In genomic region chr4:48680848-48681568, GRCh38 we compare ENCODE assay signal across 20 cellular contexts.
DNase-seq lines count a peak whose midpoint lies in the region; ATAC-seq and TF ChIP-seq lines count a peak whose summit lies in the region.
"Had no signal": no experiment of that assay in that cellular context is flagged by ENCODE, and none has a peak within 500 bp of the region (broad histone marks: within the 10 kb centered on the region; RNA-seq: fewer than 3 reads in every experiment).

No MANE protein-coding gene starts in this region.

- H3K27me3 ChIP-seq in HCT116 (ENCODE audit: insufficient read depth, low read length) (no peaks in the 10 kb centered on the region), Peyer's patch (no peaks in the 10 kb centered on the region), stomach (no peaks in the 10 kb centered on the region), Karpas-422 (ENCODE audit: low read length) (no peaks in the 10 kb centered on the region)
- H3K27me3 ChIP-seq: cardiac muscle cell, gastroesophageal sphincter, testis had no signal

- ATAC-seq in HCT116 (no peak), left lobe of liver (peak; percentile 63), GM21526 (IDR thresholded peaks at IDR 0.05; ENCODE audit: low FRiP score, unreplicated experiment) (no peak), HG03135 (IDR thresholded peaks at IDR 0.05; ENCODE audit: unreplicated experiment) (no peak)
- ATAC-seq: gastroesophageal sphincter had no signal

- TF ChIP-seq POLR2A in HCT116 (IDR thresholded peaks at IDR 0.05; ENCODE audit: borderline replicate concordance, extremely low read depth, insufficient read depth, insufficient read length) (no peak), Peyer's patch (IDR thresholded peaks at IDR 0.05) (peak; percentile 26 to 38), stomach (IDR thresholded peaks at IDR 0.05) (no peak)

- TF ChIP-seq CTCF in HCT116 (IDR thresholded peaks at IDR 0.05 in 2 of 3, conservative IDR thresholded peaks at IDR 0.05 in 1 of 3; ENCODE audit: borderline replicate concordance in 1 of 3, insufficient read depth in 1 of 3, low read depth in 2 of 3, low read length in 2 of 3) (no peak), Peyer's patch (IDR thresholded peaks at IDR 0.05) (no peak), stomach (IDR thresholded peaks at IDR 0.05) (no peak)

- H3K4me1 ChIP-seq in HCT116 (ENCODE audit: control insufficient read depth in 1 of 2, insufficient read depth in 2 of 2, low read length in 2 of 2) (no peaks in the 10 kb centered on the region), Peyer's patch (no peaks in the 10 kb centered on the region), stomach (peaks cover 0 to 30% (median 18%) of the 10 kb centered on the region in 4 donors), Karpas-422 (ENCODE audit: low read length) (peaks cover 21% of the 10 kb centered on the region)
- H3K4me1 ChIP-seq: gastroesophageal sphincter, testis had no signal

- no peak overlapping the region for H3K27ac ChIP-seq in HCT116 (ENCODE audit: low read depth, low read length)
- peak overlapping the region in 3 of 4 donors; percentile 14 to 74 (median 63) for H3K27ac ChIP-seq in Peyer's patch
- peak overlapping the region in 4 of 5 donors; percentile 35 to 70 (median 48) for H3K27ac ChIP-seq in stomach
- H3K27ac ChIP-seq in Karpas-422 (ENCODE audit: low read length): no peak overlapping the region
- H3K27ac ChIP-seq: cardiac muscle cell, gastroesophageal sphincter, lower lobe of right lung, testis had no signal

- intact Hi-C loops in HCT116 (cut with micrococcal nuclease): loop anchor here (5.0 to 10.0 kb wide), 3 partner anchors 104 to 281 kb away; partner anchors contain the start of gene OCIAD1
- intact Hi-C loops in stomach (cut with DNase I; ENCODE audit: low total_unique reads): no loop called here

- H3K9me3 ChIP-seq in HCT116 (ENCODE audit: control insufficient read depth in 1 of 2, insufficient read depth in 1 of 2, low read depth in 1 of 2, low read length in 2 of 2): no peaks in the 10 kb centered on the region
- H3K9me3 ChIP-seq in Peyer's patch: no peaks in the 10 kb centered on the region
- H3K9me3 ChIP-seq in stomach: no peaks in the 10 kb centered on the region
- no peaks in the 10 kb centered on the region for H3K9me3 ChIP-seq in Karpas-422 (ENCODE audit: low read length)
- H3K9me3 ChIP-seq: gastroesophageal sphincter, lower lobe of right lung, testis had no signal

- H3K4me2 ChIP-seq in HCT116 (ENCODE audit: low read length) (no peak overlapping the region), Karpas-422 (ENCODE audit: low read depth, low read length, poor library complexity, severe bottlenecking) (no peak overlapping the region)

- H4K20me1 ChIP-seq in HCT116 (ENCODE audit: insufficient read depth) (no peaks in the 10 kb centered on the region), Karpas-422 (ENCODE audit: insufficient read depth, low read depth, low read length) (no peaks in the 10 kb centered on the region)

- WGBS in stomach, 5 donors: 34 to 59% (median 54%) methylated on average over 12 of the region's 12 CpGs

- no peak overlapping the region for H2AFZ ChIP-seq in HCT116 (ENCODE audit: low read depth, low read length, poor library complexity, severe bottlenecking)
- no peak overlapping the region for H2AFZ ChIP-seq in Karpas-422 (ENCODE audit: low read length)

- no peak for DNase-seq in HCT116 (ENCODE audit: low read depth, low spot score)
- no peak for DNase-seq in Peyer's patch
- DNase-seq in left lobe of liver (ENCODE audit: low spot score): no peak
- no peak for DNase-seq in stomach
- DNase-seq in Karpas-422: no peak
- DNase-seq: cortex of kidney; endodermal cell; KG1; lower lobe of right lung; NCI-H1694; NCI-H2171 treated with DMSO at 0.1 percent for 48 hours; NCI-H524 treated with DMSO at 0.1 percent for 48 hours; RPMI8226; stimulated activated CD4-positive, alpha-beta T cell treated with anti-CD3 and anti-CD28 coated beads, Interleukin-4, amount 100 ng/mL, for 1 hour; stimulated activated naive B cell treated with anti-CD40 and anti-IgM and Interleukin-4, amounts not matched to agents 10 μg/mL and 1 μg/mL and 100 μg/mL, for 72 hours; testis had no signal

- CTCF ChIA-PET in HCT116 (lab: Charles Lee): interaction anchor here (1.5 kb wide), 1 partner anchor 102 kb away, joined by 6 read pairs; no protein-coding TSS in a partner anchor

- H3K36me3 ChIP-seq in HCT116 (ENCODE audit: control insufficient read depth in 1 of 2, insufficient read depth in 2 of 2, low read length in 2 of 2) (no peaks in the 10 kb centered on the region), Peyer's patch (peaks cover 0 to 3% (median 0%) of the 10 kb centered on the region in 3 donors), stomach (no peaks in the 10 kb centered on the region), Karpas-422 (ENCODE audit: insufficient read depth, low read length) (peaks cover 5% of the 10 kb centered on the region; the same call in 1 of the 2 replicates)
- H3K36me3 ChIP-seq: cardiac muscle cell, gastroesophageal sphincter, lower lobe of right lung had no signal

- BruUV-seq in HCT116 (replicated peaks; lab: Mats Ljungman, UMichigan): TSS peak; percentile 5

- no peak overlapping the region for H3K4me3 ChIP-seq in HCT116 (replicated peaks in 1 of 2; ENCODE audit: low read depth in 1 of 2, low read length in 2 of 2)
- peak overlapping the region in 2 of 4 donors; percentile 42 to 49 for H3K4me3 ChIP-seq in Peyer's patch
- no peak overlapping the region for H3K4me3 ChIP-seq in stomach
- no peak overlapping the region for H3K4me3 ChIP-seq in Karpas-422 (ENCODE audit: low read length)
- H3K4me3 ChIP-seq: cardiac muscle cell, gastroesophageal sphincter, lower lobe of right lung, testis had no signal

- H3K9me2 ChIP-seq in HCT116 (ENCODE audit: insufficient read depth): no peaks in the 10 kb centered on the region
- no peaks in the 10 kb centered on the region for H3K9me2 ChIP-seq in Karpas-422 (replicated peaks; ENCODE audit: insufficient read depth, low read length)

- TF ChIP-seq RAD21 in HCT116 (IDR thresholded peaks at IDR 0.05; ENCODE audit: low read depth): no peak

- POLR2A ChIA-PET in HCT116 (lab: Charles Lee): no interaction called here

- RAD21 ChIA-PET in HCT116 (lab: Charles Lee; ENCODE audit: low non-redundant PET in 1 of 2, low total read pairs in 2 of 2, uncharacterized antibody in 2 of 2, unreplicated experiment in 2 of 2): no interaction called here

- no peak for TF ChIP-seq EP300 in stomach (IDR thresholded peaks at IDR 0.05)

- H3K9ac ChIP-seq in HCT116 (ENCODE audit: low read length) (no peak overlapping the region), Karpas-422 (ENCODE audit: low read length) (no peak overlapping the region)

- peaks cover 35% of the 10 kb centered on the region; the same call in 1 of the 2 replicates for H3K79me2 ChIP-seq in HCT116 (ENCODE audit: insufficient read depth, low read length)
- H3K79me2 ChIP-seq in Karpas-422 (ENCODE audit: low read length): peaks cover 87% of the 10 kb centered on the region

TF ChIP-seq in HCT116, 20 proteins besides CTCF, POLR2A, EP300 and RAD21:
- TF ChIP-seq SRF (IDR thresholded peaks at IDR 0.05; ENCODE audit: low read depth) (no peak), ZBTB33 (IDR thresholded peaks at IDR 0.05; ENCODE audit: extremely low read depth, insufficient replicate concordance, low read length) (no peak), POLR2AphosphoS5 (IDR thresholded peaks at IDR 0.05; ENCODE audit: low read depth, low read length) (no peak), TCF7L2 (IDR thresholded peaks at IDR 0.05; ENCODE audit: borderline replicate concordance, extremely low read depth, insufficient read depth, insufficient read length) (no peak)

Comparison
In these comparisons a context has a peak if more than half of its experiments do, and no peak if none do; other contexts are left out.
1. H3K27ac ChIP-seq: peak in Peyer's patch (3 of 4) and stomach (4 of 5); none in HCT116 (single experiment) and Karpas-422 (single experiment).
2. POLR2A ChIP-seq: peak in Peyer's patch (2 of 2); none in HCT116 (single experiment) and stomach (0 of 4).